28 cellular contexts compared by ENCODE assay signal in the genomic region with DNA sequence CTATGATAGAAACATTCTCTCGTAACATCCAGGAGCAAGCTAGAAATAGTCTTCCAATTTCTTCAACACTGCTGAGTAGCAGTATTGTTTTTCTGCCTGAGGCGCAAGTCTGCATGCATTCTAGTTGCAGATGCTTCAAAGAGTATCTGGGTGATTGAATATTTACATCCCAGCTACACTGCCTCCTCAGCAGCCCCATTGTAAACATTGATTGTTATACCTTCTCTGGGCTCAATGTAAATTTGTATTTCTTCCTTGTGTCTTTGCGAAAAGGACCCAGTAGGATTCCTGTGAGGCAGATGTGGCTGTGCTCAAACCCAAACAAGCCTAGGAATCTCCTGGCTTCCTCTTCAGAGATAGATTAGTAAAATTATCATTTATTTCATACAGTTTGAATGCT.
"Had no signal": no experiment of that assay in that cellular context is flagged by ENCODE, and none has a peak within 500 bp of the region (broad histone marks: within the 10 kb centered on the region; RNA-seq: fewer than 3 reads in every experiment).

No MANE protein-coding gene starts in this region.

- H3K27me3 Mint-ChIP-seq: activated naive CD8-positive, alpha-beta T cell; effector memory CD8-positive, alpha-beta T cell; T-helper 17 cell had no signal

- H3K4me3 ChIP-seq: colonic mucosa, dorsolateral prefrontal cortex, gastroesophageal sphincter, ovary, prostate gland, thoracic aorta, upper lobe of left lung had no signal

- H3K27me3 ChIP-seq: colonic mucosa, gastroesophageal sphincter, neutrophil, ovary, upper lobe of left lung had no signal

- H3K4me3 Mint-ChIP-seq: activated naive CD8-positive, alpha-beta T cell; activated T-cell treated with anti-CD3 and anti-CD28 coated beads, Interleukin-2, amount 50 U/mL, for 4 hours; effector memory CD8-positive, alpha-beta T cell; natural killer cell; T-helper 17 cell had no signal

- H3K36me3 ChIP-seq: colonic mucosa, gastroesophageal sphincter, neutrophil, ovary, prostate gland, thoracic aorta, upper lobe of left lung had no signal

- H3K4me1 ChIP-seq: colonic mucosa, gastroesophageal sphincter, prostate gland, upper lobe of left lung had no signal

- H3K4me1 Mint-ChIP-seq: natural killer cell, T-helper 17 cell had no signal

- DNase-seq: activated CD4-positive, alpha-beta T cell treated with anti-CD3 and anti-CD28 coated beads for 4 hours; activated CD4-positive, alpha-beta T cell treated with anti-CD3 and anti-CD28 coated beads, Interleukin-2, amount 50 U/mL, for 48 hours; activated CD4-positive, CD25-positive, alpha-beta regulatory T cell; activated CD8-positive, alpha-beta memory T cell treated with anti-CD3 and anti-CD28 coated beads, Interleukin-2, amount 50 U/mL, for 48 hours; activated naive CD4-positive, alpha-beta T cell; activated T-cell treated with anti-CD3 and anti-CD28 coated beads, Interleukin-2, amount 50 U/mL, for 4 hours; amniotic stem cell; colonic mucosa; dorsolateral prefrontal cortex; effector memory CD8-positive, alpha-beta T cell; head of caudate nucleus; hypothalamus; left ventricle myocardium superior; mammary epithelial cell; midbrain; natural killer cell; ovary; stimulated activated CD4-positive, alpha-beta T cell treated with anti-CD3 and anti-CD28 coated beads, Interleukin-2, amount 100 ng/mL, for 48 hours; stimulated activated CD8-positive, alpha-beta memory T cell treated with anti-CD3 and anti-CD28 coated beads, Interleukin-4, amount 100 ng/mL, for 48 hours; stimulated activated naive CD4-positive, alpha-beta T cell; T-helper 17 cell; upper lobe of left lung had no signal

- H3K9me3 ChIP-seq: colonic mucosa, gastroesophageal sphincter, neutrophil, ovary, prostate gland, thoracic aorta, upper lobe of left lung had no signal

- ATAC-seq: activated T-cell treated with anti-CD3 and anti-CD28 coated beads, Interleukin-2, amount 50 U/mL, for 4 hours; effector memory CD8-positive, alpha-beta T cell; gastroesophageal sphincter; left ventricle myocardium superior; natural killer cell; T-helper 17 cell had no signal

- H3K27ac Mint-ChIP-seq: activated naive CD8-positive, alpha-beta T cell; activated T-helper 2 cell treated with anti-CD3 and anti-CD28 coated beads, Interferon-gamma antibody, Interleukin-2, Interleukin-4, amounts not matched to agents 10 μg/mL and 5 μg/mL and 100 μg/mL, durations not matched to agents 14 hours and 24 hours and 36 hours; effector memory CD8-positive, alpha-beta T cell; natural killer cell; T-helper 17 cell had no signal

- H3K27ac ChIP-seq: colonic mucosa, dorsolateral prefrontal cortex, gastroesophageal sphincter, neutrophil, ovary, prostate gland, thoracic aorta, upper lobe of left lung had no signal
